Comparison of ENCODE assay signal across 17 cellular contexts in genomic region chr1:182101415-182102041, GRCh38. TPM values are rescaled to one million over a fixed set of nuclear protein-coding genes. Genes with fewer than 3 reads are reported as not detected.
DNase-seq lines count a peak whose midpoint lies in the region; ATAC-seq and TF ChIP-seq lines count a peak whose summit lies in the region.
"Had no signal": no experiment of that assay in that cellular context is flagged by ENCODE, and none has a peak within 500 bp of the region (broad histone marks: within the 10 kb centered on the region; RNA-seq: fewer than 3 reads in every experiment).

No MANE protein-coding gene starts in this region.

- TF ChIP-seq CTCF in RWPE1 (conservative IDR thresholded peaks at IDR 0.05; ENCODE audit: low read depth) (no peak), progenitor cell of endocrine pancreas (IDR thresholded peaks at IDR 0.05; ENCODE audit: unreplicated experiment) (no peak)

- POLR2A ChIA-PET in RWPE1 (lab: Yijun Ruan, JAX; ENCODE audit: low non-redundant PET), result no interaction called here

- peaks cover 32% of the 10 kb centered on the region for H3K4me1 Mint-ChIP-seq in progenitor cell of endocrine pancreas (ENCODE audit: low read depth)
- H3K4me1 Mint-ChIP-seq in activated naive CD8-positive, alpha-beta T cell treated with anti-CD3 and anti-CD28 coated beads, Interleukin-2, amount 50 U/mL, for 24 hours, result no peaks in the 10 kb centered on the region
- H3K4me1 Mint-ChIP-seq: activated naive CD4-positive, alpha-beta T cell treated with anti-CD3 and anti-CD28 coated beads, Interleukin-2, amount 50 U/mL, for 24 hours; stimulated activated memory B cell treated with anti-CD40 and anti-IgM and Interleukin-4, amounts not matched to agents 10 μg/mL and 1 μg/mL and 100 μg/mL, for 72 hours had no signal

- H3K27me3 ChIP-seq in HAP-1 (ENCODE audit: low read depth) (peaks cover 17% of the 10 kb centered on the region), iPS DF 6.9 (ENCODE audit: control insufficient read depth, insufficient read depth, low read length) (no peaks in the 10 kb centered on the region)
- H3K27me3 ChIP-seq: BLaER1 had no signal

- no peak for ATAC-seq in activated naive CD8-positive, alpha-beta T cell treated with anti-CD3 and anti-CD28 coated beads, Interleukin-2, amount 50 U/mL, for 24 hours
- ATAC-seq: left lobe of liver; stimulated activated memory B cell treated with anti-CD40 and anti-IgM and Interleukin-4, amounts not matched to agents 10 μg/mL and 1 μg/mL and 100 μg/mL, for 72 hours had no signal

- no peaks in the 10 kb centered on the region for H3K27me3 Mint-ChIP-seq in progenitor cell of endocrine pancreas
- peaks cover 14% of the 10 kb centered on the region for H3K27me3 Mint-ChIP-seq in activated naive CD8-positive, alpha-beta T cell treated with anti-CD3 and anti-CD28 coated beads, Interleukin-2, amount 50 U/mL, for 24 hours
- H3K27me3 Mint-ChIP-seq: activated naive CD4-positive, alpha-beta T cell treated with anti-CD3 and anti-CD28 coated beads, Interleukin-2, amount 50 U/mL, for 24 hours had no signal

- in situ Hi-C loops in HAP-1 (cut with MboI; ENCODE audit: low sequenced_read_pairs), result no loop called here

- peaks cover 11% of the 10 kb centered on the region for H3K9me3 Mint-ChIP-seq in progenitor cell of endocrine pancreas (ENCODE audit: low read depth)
- no peaks in the 10 kb centered on the region for H3K9me3 Mint-ChIP-seq in activated naive CD8-positive, alpha-beta T cell treated with anti-CD3 and anti-CD28 coated beads, Interleukin-2, amount 50 U/mL, for 24 hours
- H3K9me3 Mint-ChIP-seq: activated naive CD4-positive, alpha-beta T cell treated with anti-CD3 and anti-CD28 coated beads, Interleukin-2, amount 50 U/mL, for 24 hours; stimulated activated memory B cell treated with anti-CD40 and anti-IgM and Interleukin-4, amounts not matched to agents 10 μg/mL and 1 μg/mL and 100 μg/mL, for 72 hours had no signal

- DNase-seq in HAP-1 (ENCODE audit: low spot score in 2 of 2) (peak; percentile 71 to 84), RWPE1 (ENCODE audit: low spot score) (peak; percentile 78), iPS DF 6.9 (ENCODE audit: low read depth, low spot score) (peak; percentile 87), progenitor cell of endocrine pancreas (ENCODE audit: low spot score, unreplicated experiment) (peak; percentile 48), T1000 (lab: John Stamatoyannopoulos, UW) (no peak), cortex of kidney (lab: John Stamatoyannopoulos, UW) (no peak), NCI-H187 (lab: John Stamatoyannopoulos, UW) (no peak)
- DNase-seq in activated naive CD8-positive, alpha-beta T cell treated with anti-CD3 and anti-CD28 coated beads, Interleukin-2, amount 50 U/mL, for 24 hours, result no peak
- DNase-seq: foreskin fibroblast, MM.1S had no signal

- H3K9me3 ChIP-seq in HAP-1, result peaks cover 3% of the 10 kb centered on the region; the same call in 1 of the 2 replicates
- no peaks in the 10 kb centered on the region for H3K9me3 ChIP-seq in iPS DF 6.9 (ENCODE audit: control insufficient read depth, insufficient read depth, low read length)
- H3K9me3 ChIP-seq: BLaER1 had no signal

- H3K27ac ChIP-seq in RWPE1, result no peak overlapping the region
- H3K27ac ChIP-seq in iPS DF 6.9 (ENCODE audit: low read length), result no peak overlapping the region
- H3K27ac ChIP-seq: BLaER1 had no signal

- H3K4me1 ChIP-seq in HAP-1 (peaks cover 7% of the 10 kb centered on the region), iPS DF 6.9 (ENCODE audit: control insufficient read depth, insufficient read depth, low read length) (peaks cover 1% of the 10 kb centered on the region; the same call in 1 of the 2 replicates)
- H3K4me1 ChIP-seq: BLaER1 had no signal

- H3K4me3 ChIP-seq in HAP-1, result no peak overlapping the region
- H3K4me3 ChIP-seq in iPS DF 6.9 (ENCODE audit: low read length), result no peak overlapping the region
- H3K4me3 ChIP-seq: BLaER1 had no signal

- CTCF ChIA-PET in RWPE1 (lab: Yijun Ruan, JAX), result interaction anchor here (0.7 to 0.9 kb wide), 3 partner anchors 41 to 1739 kb away, joined by 3 to 4 read pairs (median 3); no protein-coding TSS in a partner anchor

- WGBS in iPS DF 6.9 (ENCODE audit: insufficient coverage, insufficient read length), result no CpG with 5 or more reads among the region's 8 CpGs

- peak overlapping the region; percentile 98 for H3K27ac Mint-ChIP-seq in progenitor cell of endocrine pancreas
- no peak overlapping the region for H3K27ac Mint-ChIP-seq in activated naive CD8-positive, alpha-beta T cell treated with anti-CD3 and anti-CD28 coated beads, Interleukin-2, amount 50 U/mL, for 24 hours
- H3K27ac Mint-ChIP-seq: activated naive CD4-positive, alpha-beta T cell treated with anti-CD3 and anti-CD28 coated beads, Interleukin-2, amount 50 U/mL, for 24 hours; stimulated activated memory B cell treated with anti-CD40 and anti-IgM and Interleukin-4, amounts not matched to agents 10 μg/mL and 1 μg/mL and 100 μg/mL, for 72 hours had no signal

- H3K36me3 Mint-ChIP-seq in progenitor cell of endocrine pancreas (ENCODE audit: insufficient read depth), result peaks cover 3% of the 10 kb centered on the region
- H3K36me3 Mint-ChIP-seq in activated naive CD8-positive, alpha-beta T cell treated with anti-CD3 and anti-CD28 coated beads, Interleukin-2, amount 50 U/mL, for 24 hours (ENCODE audit: low read depth), result no peaks in the 10 kb centered on the region
- H3K36me3 Mint-ChIP-seq: activated naive CD4-positive, alpha-beta T cell treated with anti-CD3 and anti-CD28 coated beads, Interleukin-2, amount 50 U/mL, for 24 hours; stimulated activated memory B cell treated with anti-CD40 and anti-IgM and Interleukin-4, amounts not matched to agents 10 μg/mL and 1 μg/mL and 100 μg/mL, for 72 hours had no signal

- H3K36me3 ChIP-seq in HAP-1 (replicated peaks) (no peaks in the 10 kb centered on the region), iPS DF 6.9 (ENCODE audit: control insufficient read depth, insufficient read depth, low read length) (no peaks in the 10 kb centered on the region)
- H3K36me3 ChIP-seq: BLaER1 had no signal

- H3K4me3 Mint-ChIP-seq in progenitor cell of endocrine pancreas (ENCODE audit: low read depth), result peak overlapping the region; percentile 39
- no peak overlapping the region for H3K4me3 Mint-ChIP-seq in activated naive CD8-positive, alpha-beta T cell treated with anti-CD3 and anti-CD28 coated beads, Interleukin-2, amount 50 U/mL, for 24 hours
- H3K4me3 Mint-ChIP-seq: activated naive CD4-positive, alpha-beta T cell treated with anti-CD3 and anti-CD28 coated beads, Interleukin-2, amount 50 U/mL, for 24 hours; stimulated activated memory B cell treated with anti-CD40 and anti-IgM and Interleukin-4, amounts not matched to agents 10 μg/mL and 1 μg/mL and 100 μg/mL, for 72 hours had no signal

RNA-seq across cellular contexts. Expression of gene ZNF648, which starts 40.0 kb away (rescaled TPM):
- 0.81 and 1.2 TPM in 2 replicates for total RNA-seq in progenitor cell of endocrine pancreas
- total RNA-seq: activated CD8-positive, alpha-beta memory T cell treated with anti-CD3 and anti-CD28 coated beads for 36 hours; osteoblast; RPMI7951 had no signal

Comparison
In these comparisons a context has a peak if more than half of its experiments do, and no peak if none do; other contexts are left out.
1. DNase-seq: peak in HAP-1 (2 of 2), RWPE1 (single experiment), iPS DF 6.9 (single experiment) and progenitor cell of endocrine pancreas (single experiment); none in T1000 (single experiment), cortex of kidney (single experiment), NCI-H187 (0 of 2) and activated naive CD8-positive, alpha-beta T cell treated with anti-CD3 and anti-CD28 coated beads, Interleukin-2, amount 50 U/mL, for 24 hours (single experiment).